Comparison of ENCODE assay signal across 8 cellular contexts in genomic region chr17:47895254-47895855, GRCh38. TPM values are rescaled to one million over a fixed set of nuclear protein-coding genes. Genes with fewer than 3 reads are reported as not detected.
A peak's percentile ranks its signal among the peaks of the same experiment; 100 is the strongest.
DNase-seq lines count a peak whose midpoint lies in the region; ATAC-seq, FAIRE-seq and TF ChIP-seq lines count a peak whose summit lies in the region.

No MANE protein-coding gene starts in this region.

- peaks cover 44% of the 10 kb centered on the region for H3K4me1 Mint-ChIP-seq in activated B cell treated with CpG ODN at 0.5 μM for 24 hours

- FAIRE-seq in H54 (lab: Jason Lieb, UNC), result no peak

- no peak overlapping the region for H2BK15ac ChIP-seq in neuronal stem cell (ENCODE audit: low read length)

- peaks cover 27% of the 10 kb centered on the region for H3K36me3 Mint-ChIP-seq in activated B cell treated with CpG ODN at 0.5 μM for 24 hours (ENCODE audit: low read depth)

- POLR2A ChIA-PET in AG04450 (lab: Yijun Ruan, JAX), result interaction anchor here (0.5 to 1.7 kb wide), 18 partner anchors 10 to 201 kb away, joined by 3 to 12 read pairs (median 4); partner anchors contain the start of genes CDK5RAP3, LRRC46, MRPL10 and SCRN2
- POLR2A ChIA-PET in activated B cell treated with CpG ODN at 0.5 μM for 24 hours (lab: Charles Lee), result interaction anchor here (0.6 to 2.9 kb wide), 39 partner anchors 9 to 1782 kb away, joined by 3 to 51 read pairs (median 5); partner anchors contain the start of genes CDK5RAP3, EFCAB13, KPNB1 and LRRC46

- H3K9me3 Mint-ChIP-seq in activated B cell treated with CpG ODN at 0.5 μM for 24 hours, result no peaks in the 10 kb centered on the region

- intact Hi-C loops in activated B cell treated with CpG ODN at 0.5 μM for 24 hours (cut with micrococcal nuclease), result loop anchor here (1.0 to 10.0 kb wide), 8 partner anchors 54 to 641 kb away; partner anchors contain the start of genes ITGB3, LRRC46, MRPL10 and NFE2L1

- WGBS in neuronal stem cell (ENCODE audit: extremely low coverage in 2 of 2, insufficient read length in 2 of 2, insufficient replicate concordance in 1 of 2), 2 donors, result no CpG with 5 or more reads among the region's 26 CpGs

- H3K4me3 Mint-ChIP-seq in activated B cell treated with CpG ODN at 0.5 μM for 24 hours, result peak overlapping the region; percentile 98

- no peak overlapping the region for H2BK5ac ChIP-seq in neuronal stem cell (ENCODE audit: low read length)

- H3K27ac Mint-ChIP-seq in activated B cell treated with CpG ODN at 0.5 μM for 24 hours, result peak overlapping the region; percentile 99

- no peak overlapping the region for H4K8ac ChIP-seq in neuronal stem cell (ENCODE audit: low read depth, low read length)

- H3K4me3 ChIP-seq in AG04450 (ENCODE audit: low read depth, low read length), result peak overlapping the region; percentile 89
- peak overlapping the region; percentile 71 to 90 (median 77) for H3K4me3 ChIP-seq in fibroblast of lung (replicated peaks in 1 of 4; ENCODE audit: control extremely low read depth in 1 of 4, insufficient read depth in 1 of 4, low read depth in 3 of 4, low read length in 4 of 4)
- peak overlapping the region; percentile 67 to 85 for H3K4me3 ChIP-seq in neuronal stem cell (ENCODE audit: low read length in 2 of 2)

- peaks cover 3% of the 10 kb centered on the region for H3K79me1 ChIP-seq in neuronal stem cell (ENCODE audit: low read depth, low read length)

- H2AK5ac ChIP-seq in neuronal stem cell (ENCODE audit: low read depth, low read length), result no peak overlapping the region

- H3K4me1 ChIP-seq in fibroblast of lung (ENCODE audit: control insufficient read depth, extremely low read depth, insufficient read depth, low read length), result peaks cover 4% of the 10 kb centered on the region
- H3K4me1 ChIP-seq in neuronal stem cell (ENCODE audit: control insufficient read depth in 2 of 2, insufficient read depth in 1 of 2, low read depth in 1 of 2, low read length in 2 of 2), result peaks cover 6 to 7% of the 10 kb centered on the region in 2 donors

- H3K9ac ChIP-seq in fibroblast of lung (ENCODE audit: insufficient read depth, low read length), result peak overlapping the region; percentile 61
- H3K9ac ChIP-seq in neuronal stem cell (ENCODE audit: low read depth, low read length, poor library complexity), result peak overlapping the region; percentile 89

- H3K14ac ChIP-seq in neuronal stem cell (ENCODE audit: low read length), result no peak overlapping the region

- H3K27ac ChIP-seq in AG04450 (ENCODE audit: low read depth, low read length) (no peak overlapping the region), fibroblast of lung (ENCODE audit: insufficient read depth, low read length) (peak overlapping the region; percentile 75), neuronal stem cell (replicated peaks; ENCODE audit: low read length) (no peak overlapping the region)

- DNase-seq in AG04450 (ENCODE audit: low read depth, low spot score) (no peak), H54 (ENCODE audit: insufficient read length, low spot score) (no peak), activated B cell treated with CpG ODN at 0.5 μM for 24 hours (no peak), fibroblast of lung (ENCODE audit: low read depth in 2 of 2) (peak; percentile 28 to 34), neuronal stem cell (ENCODE audit: low spot score) (no peak)

- no peak for ATAC-seq in activated B cell treated with CpG ODN at 0.5 μM for 24 hours (ENCODE audit: low read depth)
- ATAC-seq in HG03139 (IDR thresholded peaks at IDR 0.05; ENCODE audit: unreplicated experiment), result no peak
- no peak for ATAC-seq in HG03342 (IDR thresholded peaks at IDR 0.05; ENCODE audit: unreplicated experiment)
- no peak for ATAC-seq in HG03135 (IDR thresholded peaks at IDR 0.05; ENCODE audit: unreplicated experiment)

- no peaks in the 10 kb centered on the region for H4K20me1 ChIP-seq in fibroblast of lung (ENCODE audit: control insufficient read depth, extremely low read depth, insufficient read depth, low read length)

- no peak overlapping the region for H2BK12ac ChIP-seq in neuronal stem cell (ENCODE audit: low read length)

- no peaks in the 10 kb centered on the region for H3K27me3 Mint-ChIP-seq in activated B cell treated with CpG ODN at 0.5 μM for 24 hours

- H2BK120ac ChIP-seq in neuronal stem cell (ENCODE audit: low read depth, low read length), result no peak overlapping the region

- H3K23ac ChIP-seq in neuronal stem cell (ENCODE audit: low read depth, low read length, poor library complexity), result peak overlapping the region; percentile 15

- no peak for TF ChIP-seq CTCF in AG04450 (IDR thresholded peaks at IDR 0.05; ENCODE audit: low read depth, low read length)
- no peak for TF ChIP-seq CTCF in activated B cell treated with CpG ODN at 0.5 μM for 24 hours (IDR thresholded peaks at IDR 0.05)
- no peak for TF ChIP-seq CTCF in fibroblast of lung (conservative IDR thresholded peaks at IDR 0.05 in 1 of 2, IDR thresholded peaks at IDR 0.05 in 1 of 2; ENCODE audit: low read depth in 1 of 2, low read length in 2 of 2)

- no peak overlapping the region for H3K4ac ChIP-seq in neuronal stem cell (ENCODE audit: low read length)

- H4K91ac ChIP-seq in neuronal stem cell (ENCODE audit: low read depth, low read length, poor library complexity), result no peak overlapping the region

- H3K9me3 ChIP-seq in AG04450 (ENCODE audit: control insufficient read depth, insufficient read depth, low read length) (no peaks in the 10 kb centered on the region), fibroblast of lung (ENCODE audit: control insufficient read depth, insufficient read depth, low read depth, low read length) (no peaks in the 10 kb centered on the region), neuronal stem cell (replicated peaks in 1 of 2; ENCODE audit: control insufficient read depth in 2 of 2, insufficient read depth in 1 of 2, low read depth in 1 of 2, low read length in 2 of 2) (no peaks in the 10 kb centered on the region)

- no peaks in the 10 kb centered on the region for H3K27me3 ChIP-seq in AG04450 (ENCODE audit: control insufficient read depth, insufficient read depth, low read length)
- no peaks in the 10 kb centered on the region for H3K27me3 ChIP-seq in fibroblast of lung (ENCODE audit: control insufficient read depth, insufficient read depth, low read length)
- no peaks in the 10 kb centered on the region for H3K27me3 ChIP-seq in neuronal stem cell (ENCODE audit: control insufficient read depth in 3 of 3, insufficient read depth in 3 of 3, low read depth in 1 of 3, low read length in 3 of 3)

- peak overlapping the region; percentile 5 for H3K18ac ChIP-seq in neuronal stem cell (ENCODE audit: low read length)

- H3K36me3 ChIP-seq in fibroblast of lung (ENCODE audit: control insufficient read depth, insufficient read depth, low read length) (peaks cover 1% of the 10 kb centered on the region), neuronal stem cell (replicated peaks in 1 of 2; ENCODE audit: control insufficient read depth in 2 of 2, insufficient read depth in 2 of 2, low read length in 2 of 2) (peaks cover 0 to 25% of the 10 kb centered on the region in 2 donors)

- H2AFZ ChIP-seq in fibroblast of lung (ENCODE audit: low read length) (peak overlapping the region; percentile 85), neuronal stem cell (ENCODE audit: low read length) (peak overlapping the region; percentile 78)

- peak overlapping the region; percentile 73 for H3K4me2 ChIP-seq in fibroblast of lung (ENCODE audit: extremely low read depth, insufficient read depth, low read length)
- H3K4me2 ChIP-seq in neuronal stem cell (ENCODE audit: insufficient read depth, low read length, poor library complexity, severe bottlenecking), result peak overlapping the region; percentile 78

- TF ChIP-seq POLR2A in H54 (IDR thresholded peaks at IDR 0.05; ENCODE audit: low read depth, low read length), result peak; percentile 75

- peaks cover 3% of the 10 kb centered on the region for H3K79me2 ChIP-seq in fibroblast of lung (ENCODE audit: control insufficient read depth, insufficient read depth, low read length)

- CTCF ChIA-PET in AG04450 (lab: Charles Lee), result interaction anchor here (0.8 to 15.7 kb wide), 4 partner anchors 46 to 76 kb away, joined by 3 to 502 read pairs (median 4); partner anchors contain the start of genes CDK5RAP3, PNPO and SCRN2
- CTCF ChIA-PET in activated B cell treated with CpG ODN at 0.5 μM for 24 hours (lab: Charles Lee), result interaction anchor here (0.6 to 10.7 kb wide), 3 partner anchors 53 to 965 kb away, joined by 3 to 207 read pairs (median 6); partner anchors contain the start of genes CDK5RAP3 and SCRN2

RNA-seq across cellular contexts. Expression of gene SP2, which starts 0.7 kb away (rescaled TPM):
- polyA plus RNA-seq in AG04450 (2011; rRNA removed) (2.7 and 3.9 TPM in 2 replicates), fibroblast of lung (2.6 and 5.3 TPM in 2 replicates)
- 2.3 and 3.0 TPM in 2 replicates for polyA minus RNA-seq in AG04450 (2011; rRNA and poly(A)+ RNA removed)
- total RNA-seq in activated B cell treated with CpG ODN at 0.5 μM for 24 hours (26.5 and 28.5 TPM in 2 replicates), fibroblast of lung (0.26 and 1.5 TPM in 2 replicates)
- 10.3 and 14.4 TPM in 2 replicates for polyA plus RNA-seq in fibroblast of lung (2012)
- polyA minus RNA-seq in fibroblast of lung (ENCODE audit: low replicate concordance), result 10.4 and 31.4 TPM in 2 replicates
- 26.7 TPM for polyA plus RNA-seq in neuronal stem cell (2013, experiment 1 of 2)
- 27.6 TPM for polyA plus RNA-seq in neuronal stem cell (2013, experiment 2 of 2)

RNA-seq across cellular contexts. Expression of gene SP6, which starts 44.4 kb away (rescaled TPM):
- polyA plus RNA-seq in AG04450 (2011; rRNA removed), result 0.04 and 0.05 TPM in 2 replicates
- polyA minus RNA-seq in AG04450 (2011; rRNA and poly(A)+ RNA removed), result 0.09 and 0.37 TPM in 2 replicates
- 0.09 TPM in 1 of 2 replicates, not detected in the other for total RNA-seq in activated B cell treated with CpG ODN at 0.5 μM for 24 hours
- under 0.01 TPM in 1 of 2 replicates, not detected in the other for total RNA-seq in fibroblast of lung
- polyA plus RNA-seq in fibroblast of lung, result 0.07 and 0.11 TPM in 2 replicates
- 0.12 and 0.25 TPM in 2 replicates for polyA plus RNA-seq in fibroblast of lung (2012)
- not detected in 2 replicates for polyA minus RNA-seq in fibroblast of lung (ENCODE audit: low replicate concordance)
- polyA plus RNA-seq in neuronal stem cell (2013, experiment 1 of 2), result 0.24 TPM
- 0.26 TPM for polyA plus RNA-seq in neuronal stem cell (2013, experiment 2 of 2)

RNA-seq across cellular contexts. Expression of gene PNPO, which starts 46.0 kb away (rescaled TPM):
- polyA plus RNA-seq in AG04450 (2011; rRNA removed) (14.5 and 15.2 TPM in 2 replicates), fibroblast of lung (25.7 and 38.6 TPM in 2 replicates)
- polyA minus RNA-seq in AG04450 (2011; rRNA and poly(A)+ RNA removed), result 23.8 and 32.6 TPM in 2 replicates
- total RNA-seq in activated B cell treated with CpG ODN at 0.5 μM for 24 hours (25.1 and 26.5 TPM in 2 replicates), fibroblast of lung (16.2 and 26.6 TPM in 2 replicates)
- polyA plus RNA-seq in fibroblast of lung (2012), result 10.3 and 18.9 TPM in 2 replicates
- polyA minus RNA-seq in fibroblast of lung (ENCODE audit: low replicate concordance), result 28.6 and 55.1 TPM in 2 replicates
- 3.1 TPM for polyA plus RNA-seq in neuronal stem cell (2013, experiment 1 of 2)
- 2.7 TPM for polyA plus RNA-seq in neuronal stem cell (2013, experiment 2 of 2)

RNA-seq across cellular contexts. Expression of gene SCRN2, which starts 54.3 kb away (rescaled TPM):
- 13.3 and 17.2 TPM in 2 replicates for polyA plus RNA-seq in AG04450 (2011; rRNA removed)
- polyA minus RNA-seq in AG04450 (2011; rRNA and poly(A)+ RNA removed), result 9.9 and 10.7 TPM in 2 replicates
- 32.1 and 36.3 TPM in 2 replicates for total RNA-seq in activated B cell treated with CpG ODN at 0.5 μM for 24 hours
- total RNA-seq in fibroblast of lung, result 22.3 and 40.8 TPM in 2 replicates
- 10.2 and 10.6 TPM in 2 replicates for polyA plus RNA-seq in fibroblast of lung
- polyA plus RNA-seq in fibroblast of lung (2012), result 12.8 and 15.5 TPM in 2 replicates
- polyA minus RNA-seq in fibroblast of lung (ENCODE audit: low replicate concordance), result 23.8 and 24.3 TPM in 2 replicates
- 37.2 TPM for polyA plus RNA-seq in neuronal stem cell (2013, experiment 1 of 2)
- polyA plus RNA-seq in neuronal stem cell (2013, experiment 2 of 2), result 36.3 TPM

Comparison
In these comparisons a context has a peak if more than half of its experiments do, and no peak if none do; other contexts are left out.
1. DNase-seq: peak in fibroblast of lung (2 of 2); none in AG04450 (single experiment), H54 (single experiment), activated B cell treated with CpG ODN at 0.5 μM for 24 hours (single experiment) and neuronal stem cell (single experiment).
2. RNA of gene SP2, which starts 0.7 kb away (total RNA-seq): 26.5 to 28.5 TPM in activated B cell treated with CpG ODN at 0.5 μM for 24 hours; 0.26 to 1.5 TPM in fibroblast of lung; every median in the first group is over 10 times any median in the second.
3. Peak in every context shown above with its lines, with median percentiles within 50 percentile points of each other: H3K4me3 ChIP-seq.